ENCODE assay signal across 29 cellular contexts in genomic region chr1:219708919-219709318, GRCh38.
"Had no signal": no experiment of that assay in that cellular context is flagged by ENCODE, and none has a peak within 500 bp of the region (broad histone marks: within the 10 kb centered on the region; RNA-seq: fewer than 3 reads in every experiment).

No MANE protein-coding gene starts in this region.

- H3K27me3 Mint-ChIP-seq: dendritic cell treated with granulocyte-macrophage colony-stimulating factor and Interleukin-4, amounts not matched to agents 40 ng/mL and 50 ng/mL, for 4 days; naive B cell; natural killer cell treated with Interleukin-12 subunit alpha and Interleukin-12 subunit beta and Interleukin-15 and Interleukin-18, amount 100 ng/mL, for 72 hours; stimulated activated naive CD8-positive, alpha-beta T cell treated with anti-CD3 and anti-CD28 coated beads, Interleukin-15, Interleukin-2, amounts not matched to agents 100 ng/mL and 50 ng/mL, for 24 hours had no signal

- DNase-seq: colonic mucosa; effector CD8-positive, alpha-beta T cell; endodermal cell; foreskin fibroblast; gastrocnemius medialis; head of caudate nucleus; mucosa of descending colon; naive B cell; posterior cingulate gyrus; psoas muscle; right cardiac atrium; spleen; stimulated activated naive B cell treated with anti-CD40 and anti-IgM and Interleukin-4, amounts not matched to agents 10 μg/mL and 1 μg/mL and 100 μg/mL, for 72 hours; upper lobe of left lung had no signal

- H3K36me3 Mint-ChIP-seq: memory B cell; mesothelial cell of epicardium; naive B cell; natural killer cell treated with Interleukin-12 subunit alpha and Interleukin-12 subunit beta and Interleukin-15 and Interleukin-18, amount 100 ng/mL, for 72 hours; stimulated activated naive B cell treated with anti-CD40 and anti-IgM and Interleukin-4, amounts not matched to agents 10 μg/mL and 1 μg/mL and 100 μg/mL, for 72 hours had no signal

- H3K27ac ChIP-seq: colonic mucosa, epithelial cell of prostate, esophagus muscularis mucosa, gastrocnemius medialis, neutrophil, psoas muscle, skin epidermis, spleen, thoracic aorta, tibial nerve, upper lobe of left lung had no signal

- H3K36me3 ChIP-seq: colonic mucosa, esophagus muscularis mucosa, gastrocnemius medialis, neutrophil, spleen, thoracic aorta, tibial nerve, upper lobe of left lung had no signal

- H3K9me3 Mint-ChIP-seq: dendritic cell treated with granulocyte-macrophage colony-stimulating factor and Interleukin-4, amounts not matched to agents 40 ng/mL and 50 ng/mL, for 4 days; memory B cell; stimulated activated naive CD8-positive, alpha-beta T cell treated with anti-CD3 and anti-CD28 coated beads, Interleukin-15, Interleukin-2, amounts not matched to agents 100 ng/mL and 50 ng/mL, for 24 hours had no signal

- H3K4me3 ChIP-seq: colonic mucosa, esophagus muscularis mucosa, gastrocnemius medialis, lung, mucosa of descending colon, psoas muscle, skin epidermis, spleen, thoracic aorta, tibial nerve, upper lobe of left lung had no signal

- H3K9me3 ChIP-seq: colonic mucosa, gastrocnemius medialis, mucosa of descending colon, neutrophil, psoas muscle, thoracic aorta, tibial nerve, upper lobe of left lung had no signal

- H3K4me1 Mint-ChIP-seq: memory B cell; naive B cell; stimulated activated naive B cell treated with anti-CD40 and anti-IgM and Interleukin-4, amounts not matched to agents 10 μg/mL and 1 μg/mL and 100 μg/mL, for 72 hours had no signal

- H3K27ac Mint-ChIP-seq: dendritic cell treated with granulocyte-macrophage colony-stimulating factor and Interleukin-4, amounts not matched to agents 40 ng/mL and 50 ng/mL, for 4 days; endodermal cell; memory B cell; mesothelial cell of epicardium; naive B cell; natural killer cell treated with Interleukin-12 subunit alpha and Interleukin-12 subunit beta and Interleukin-15 and Interleukin-18, amount 100 ng/mL, for 72 hours; stimulated activated naive B cell treated with anti-CD40 and anti-IgM and Interleukin-4, amounts not matched to agents 10 μg/mL and 1 μg/mL and 100 μg/mL, for 72 hours; stimulated activated naive CD8-positive, alpha-beta T cell treated with anti-CD3 and anti-CD28 coated beads, Interleukin-15, Interleukin-2, amounts not matched to agents 100 ng/mL and 50 ng/mL, for 24 hours had no signal

- ATAC-seq: gastrocnemius medialis; mucosa of descending colon; natural killer cell treated with Interleukin-12 subunit alpha and Interleukin-12 subunit beta and Interleukin-15 and Interleukin-18, amount 100 ng/mL, for 72 hours; psoas muscle; right cardiac atrium; stimulated activated naive B cell treated with anti-CD40 and anti-IgM and Interleukin-4, amounts not matched to agents 10 μg/mL and 1 μg/mL and 100 μg/mL, for 72 hours had no signal

- H3K4me3 Mint-ChIP-seq: dendritic cell treated with granulocyte-macrophage colony-stimulating factor and Interleukin-4, amounts not matched to agents 40 ng/mL and 50 ng/mL, for 4 days; endodermal cell; memory B cell; mesothelial cell of epicardium; naive B cell; natural killer cell treated with Interleukin-12 subunit alpha and Interleukin-12 subunit beta and Interleukin-15 and Interleukin-18, amount 100 ng/mL, for 72 hours; neural crest cell; stimulated activated naive B cell treated with anti-CD40 and anti-IgM and Interleukin-4, amounts not matched to agents 10 μg/mL and 1 μg/mL and 100 μg/mL, for 72 hours; stimulated activated naive CD8-positive, alpha-beta T cell treated with anti-CD3 and anti-CD28 coated beads, Interleukin-15, Interleukin-2, amounts not matched to agents 100 ng/mL and 50 ng/mL, for 24 hours had no signal

- H3K27me3 ChIP-seq: colonic mucosa, esophagus muscularis mucosa, gastrocnemius medialis, neutrophil, spleen, tibial nerve, upper lobe of left lung had no signal

- H3K4me1 ChIP-seq: colonic mucosa, esophagus muscularis mucosa, gastrocnemius medialis, psoas muscle, spleen, tibial nerve, upper lobe of left lung had no signal

- FAIRE-seq: keratinocyte, urothelium cell line had no signal
